ENCODE assay signal across 8 cellular contexts in genomic region chr1:153967109-153967999, GRCh38. TPM values are rescaled to one million over a fixed set of nuclear protein-coding genes. Genes with fewer than 3 reads are reported as not detected.
DNase-seq lines count a peak whose midpoint lies in the region; ATAC-seq and TF ChIP-seq lines count a peak whose summit lies in the region.

A gene with protein sequence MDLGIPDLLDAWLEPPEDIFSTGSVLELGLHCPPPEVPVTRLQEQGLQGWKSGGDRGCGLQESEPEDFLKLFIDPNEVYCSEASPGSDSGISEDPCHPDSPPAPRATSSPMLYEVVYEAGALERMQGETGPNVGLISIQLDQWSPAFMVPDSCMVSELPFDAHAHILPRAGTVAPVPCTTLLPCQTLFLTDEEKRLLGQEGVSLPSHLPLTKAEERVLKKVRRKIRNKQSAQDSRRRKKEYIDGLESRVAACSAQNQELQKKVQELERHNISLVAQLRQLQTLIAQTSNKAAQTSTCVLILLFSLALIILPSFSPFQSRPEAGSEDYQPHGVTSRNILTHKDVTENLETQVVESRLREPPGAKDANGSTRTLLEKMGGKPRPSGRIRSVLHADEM (plus strand): TSS chr1:153967902. CDS start chr1:153968526, 624 bp downstream.

- peak; percentile 92 for DNase-seq in AG20443 (ENCODE audit: low spot score)
- peak; percentile 97 for DNase-seq in NCI-H2227 treated with DMSO at 0.1 percent for 48 hours (lab: John Stamatoyannopoulos, UW)
- peak; percentile 92 for DNase-seq in WTC11 (ENCODE audit: low spot score)
- DNase-seq in central memory CD4-positive, alpha-beta T cell: peak; percentile 87
- peak; percentile 99 for DNase-seq in iris pigment epithelial cell (ENCODE audit: low read depth)
- DNase-seq in stimulated activated CD4-positive, alpha-beta T cell treated with anti-CD3 and anti-CD28 coated beads, Interleukin-12 subunit alpha, Interleukin-12 subunit beta, amount 100 ng/mL, for 24 hours (ENCODE audit: low read depth in 2 of 2): peak; percentile 68 to 76

- peaks cover 31% of the 10 kb centered on the region for H3K4me1 Mint-ChIP-seq in WTC11

- no peaks in the 10 kb centered on the region for H3K27me3 Mint-ChIP-seq in WTC11 (ENCODE audit: low read depth)

- peak within 1 kb of the TSS; percentile 80 for H3K4me3 Mint-ChIP-seq in WTC11

- H3K36me3 Mint-ChIP-seq in WTC11: peaks cover 9% of the 10 kb centered on the region

- POLR2A ChIA-PET in WTC11 (lab: Charles Lee): interaction anchor here (0.8 to 4.4 kb wide), 14 partner anchors 8 to 333 kb away, joined by 3 to 55 read pairs (median 7); partner anchors contain the start of genes CHTOP, CRTC2, DENND4B and GATAD2B

- no peak for TF ChIP-seq CTCF in WTC11 (IDR thresholded peaks at IDR 0.05)

- CTCF ChIA-PET in WTC11 (lab: Charles Lee): interaction anchor here (0.6 to 2.9 kb wide), 14 partner anchors 9 to 320 kb away, joined by 3 to 28 read pairs (median 4); partner anchors contain the start of genes CRTC2, DENND4B, GATAD2B and JTB

- peak within 1 kb of the TSS; percentile 98 for H3K27ac Mint-ChIP-seq in WTC11

- peaks cover 5% of the 10 kb centered on the region for H3K9me3 Mint-ChIP-seq in WTC11

- ATAC-seq in GM19023 (IDR thresholded peaks at IDR 0.05; ENCODE audit: unreplicated experiment): peak; percentile 71
- ATAC-seq in HG03196 (IDR thresholded peaks at IDR 0.05; ENCODE audit: unreplicated experiment): peak; percentile 68
- ATAC-seq in WTC11: peak; percentile 79

TF ChIP-seq in WTC11, 78 proteins besides CTCF, POLR2A, EP300 and RAD21 (continues in another document):
- peak; percentile 100 for TF ChIP-seq ZNF121 (CRISPR knock-in tag; IDR thresholded peaks at IDR 0.05)
- peak; percentile 37; the same call in 1 of the 2 replicates for TF ChIP-seq SMAD4 (CRISPR knock-in tag; IDR thresholded peaks at IDR 0.05)
- TF ChIP-seq SP1 (CRISPR knock-in tag; conservative IDR thresholded peaks at IDR 0.05): peak; percentile 73
- TF ChIP-seq, protein P1, sequence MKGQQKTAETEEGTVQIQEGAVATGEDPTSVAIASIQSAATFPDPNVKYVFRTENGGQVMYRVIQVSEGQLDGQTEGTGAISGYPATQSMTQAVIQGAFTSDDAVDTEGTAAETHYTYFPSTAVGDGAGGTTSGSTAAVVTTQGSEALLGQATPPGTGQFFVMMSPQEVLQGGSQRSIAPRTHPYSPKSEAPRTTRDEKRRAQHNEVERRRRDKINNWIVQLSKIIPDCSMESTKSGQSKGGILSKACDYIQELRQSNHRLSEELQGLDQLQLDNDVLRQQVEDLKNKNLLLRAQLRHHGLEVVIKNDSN (CRISPR knock-in tag; IDR thresholded peaks at IDR 0.05): peak; percentile 98
- TF ChIP-seq ZNF219 (CRISPR knock-in tag; IDR thresholded peaks at IDR 0.05; ENCODE audit: borderline replicate concordance): no peak
- peak; percentile 90 for TF ChIP-seq ETV6 (CRISPR knock-in tag; IDR thresholded peaks at IDR 0.05)
- 0 out of 2 replicates have a peak, but pooled peaks have one; percentile 63 for TF ChIP-seq E2F1 (CRISPR knock-in tag; IDR thresholded peaks at IDR 0.05)
- peak; percentile 49 for TF ChIP-seq NFE2L1 (CRISPR knock-in tag; IDR thresholded peaks at IDR 0.05)
- TF ChIP-seq, protein P2, sequence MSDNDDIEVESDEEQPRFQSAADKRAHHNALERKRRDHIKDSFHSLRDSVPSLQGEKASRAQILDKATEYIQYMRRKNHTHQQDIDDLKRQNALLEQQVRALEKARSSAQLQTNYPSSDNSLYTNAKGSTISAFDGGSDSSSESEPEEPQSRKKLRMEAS (CRISPR knock-in tag; IDR thresholded peaks at IDR 0.05): peak; percentile 92; the same call in 1 of the 2 replicates
- TF ChIP-seq TEAD1 (CRISPR knock-in tag; IDR thresholded peaks at IDR 0.05): peak; percentile 80; the same call in 1 of the 2 replicates
- TF ChIP-seq, protein P3, sequence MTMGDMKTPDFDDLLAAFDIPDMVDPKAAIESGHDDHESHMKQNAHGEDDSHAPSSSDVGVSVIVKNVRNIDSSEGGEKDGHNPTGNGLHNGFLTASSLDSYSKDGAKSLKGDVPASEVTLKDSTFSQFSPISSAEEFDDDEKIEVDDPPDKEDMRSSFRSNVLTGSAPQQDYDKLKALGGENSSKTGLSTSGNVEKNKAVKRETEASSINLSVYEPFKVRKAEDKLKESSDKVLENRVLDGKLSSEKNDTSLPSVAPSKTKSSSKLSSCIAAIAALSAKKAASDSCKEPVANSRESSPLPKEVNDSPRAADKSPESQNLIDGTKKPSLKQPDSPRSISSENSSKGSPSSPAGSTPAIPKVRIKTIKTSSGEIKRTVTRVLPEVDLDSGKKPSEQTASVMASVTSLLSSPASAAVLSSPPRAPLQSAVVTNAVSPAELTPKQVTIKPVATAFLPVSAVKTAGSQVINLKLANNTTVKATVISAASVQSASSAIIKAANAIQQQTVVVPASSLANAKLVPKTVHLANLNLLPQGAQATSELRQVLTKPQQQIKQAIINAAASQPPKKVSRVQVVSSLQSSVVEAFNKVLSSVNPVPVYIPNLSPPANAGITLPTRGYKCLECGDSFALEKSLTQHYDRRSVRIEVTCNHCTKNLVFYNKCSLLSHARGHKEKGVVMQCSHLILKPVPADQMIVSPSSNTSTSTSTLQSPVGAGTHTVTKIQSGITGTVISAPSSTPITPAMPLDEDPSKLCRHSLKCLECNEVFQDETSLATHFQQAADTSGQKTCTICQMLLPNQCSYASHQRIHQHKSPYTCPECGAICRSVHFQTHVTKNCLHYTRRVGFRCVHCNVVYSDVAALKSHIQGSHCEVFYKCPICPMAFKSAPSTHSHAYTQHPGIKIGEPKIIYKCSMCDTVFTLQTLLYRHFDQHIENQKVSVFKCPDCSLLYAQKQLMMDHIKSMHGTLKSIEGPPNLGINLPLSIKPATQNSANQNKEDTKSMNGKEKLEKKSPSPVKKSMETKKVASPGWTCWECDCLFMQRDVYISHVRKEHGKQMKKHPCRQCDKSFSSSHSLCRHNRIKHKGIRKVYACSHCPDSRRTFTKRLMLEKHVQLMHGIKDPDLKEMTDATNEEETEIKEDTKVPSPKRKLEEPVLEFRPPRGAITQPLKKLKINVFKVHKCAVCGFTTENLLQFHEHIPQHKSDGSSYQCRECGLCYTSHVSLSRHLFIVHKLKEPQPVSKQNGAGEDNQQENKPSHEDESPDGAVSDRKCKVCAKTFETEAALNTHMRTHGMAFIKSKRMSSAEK (CRISPR knock-in tag; IDR thresholded peaks at IDR 0.05; ENCODE audit: borderline replicate concordance): 0 out of 2 replicates have a peak, but pooled peaks have one; percentile 69
- no peak for TF ChIP-seq RORB (CRISPR knock-in tag; IDR thresholded peaks at IDR 0.05)
- TF ChIP-seq, protein P4, sequence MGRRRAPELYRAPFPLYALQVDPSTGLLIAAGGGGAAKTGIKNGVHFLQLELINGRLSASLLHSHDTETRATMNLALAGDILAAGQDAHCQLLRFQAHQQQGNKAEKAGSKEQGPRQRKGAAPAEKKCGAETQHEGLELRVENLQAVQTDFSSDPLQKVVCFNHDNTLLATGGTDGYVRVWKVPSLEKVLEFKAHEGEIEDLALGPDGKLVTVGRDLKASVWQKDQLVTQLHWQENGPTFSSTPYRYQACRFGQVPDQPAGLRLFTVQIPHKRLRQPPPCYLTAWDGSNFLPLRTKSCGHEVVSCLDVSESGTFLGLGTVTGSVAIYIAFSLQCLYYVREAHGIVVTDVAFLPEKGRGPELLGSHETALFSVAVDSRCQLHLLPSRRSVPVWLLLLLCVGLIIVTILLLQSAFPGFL (CRISPR knock-in tag; IDR thresholded peaks at IDR 0.05; ENCODE audit: borderline replicate concordance): 0 out of 2 replicates have a peak, but pooled peaks have one; percentile 77
- TF ChIP-seq TEAD4 (CRISPR knock-in tag; IDR thresholded peaks at IDR 0.05): no peak
- TF ChIP-seq, protein P5, sequence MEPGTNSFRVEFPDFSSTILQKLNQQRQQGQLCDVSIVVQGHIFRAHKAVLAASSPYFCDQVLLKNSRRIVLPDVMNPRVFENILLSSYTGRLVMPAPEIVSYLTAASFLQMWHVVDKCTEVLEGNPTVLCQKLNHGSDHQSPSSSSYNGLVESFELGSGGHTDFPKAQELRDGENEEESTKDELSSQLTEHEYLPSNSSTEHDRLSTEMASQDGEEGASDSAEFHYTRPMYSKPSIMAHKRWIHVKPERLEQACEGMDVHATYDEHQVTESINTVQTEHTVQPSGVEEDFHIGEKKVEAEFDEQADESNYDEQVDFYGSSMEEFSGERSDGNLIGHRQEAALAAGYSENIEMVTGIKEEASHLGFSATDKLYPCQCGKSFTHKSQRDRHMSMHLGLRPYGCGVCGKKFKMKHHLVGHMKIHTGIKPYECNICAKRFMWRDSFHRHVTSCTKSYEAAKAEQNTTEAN (CRISPR knock-in tag; IDR thresholded peaks at IDR 0.05): 0 out of 2 replicates have a peak, but pooled peaks have one; percentile 54
- TF ChIP-seq ATF1 (CRISPR knock-in tag; IDR thresholded peaks at IDR 0.05): no peak; the same call in 1 of the 2 replicates
- peak; percentile 96 for TF ChIP-seq NFYB (CRISPR knock-in tag; conservative IDR thresholded peaks at IDR 0.05; ENCODE audit: low read depth)
- TF ChIP-seq NR3C1 (CRISPR knock-in tag; conservative IDR thresholded peaks at IDR 0.05; ENCODE audit: low read depth): 0 out of 2 replicates have a peak, but pooled peaks have one; percentile 66
- TF ChIP-seq RELA (CRISPR knock-in tag; IDR thresholded peaks at IDR 0.05; ENCODE audit: borderline replicate concordance): peak; percentile 69; the same call in 1 of the 2 replicates
- no peak for TF ChIP-seq JUN (CRISPR knock-in tag; IDR thresholded peaks at IDR 0.05)
- no peak for TF ChIP-seq NR1H2 (CRISPR knock-in tag; IDR thresholded peaks at IDR 0.05)
- no peak for TF ChIP-seq HMGA2 (CRISPR knock-in tag; IDR thresholded peaks at IDR 0.05)
- peak; percentile 91 for TF ChIP-seq MYBL2 (CRISPR knock-in tag; IDR thresholded peaks at IDR 0.05)

RNA-seq across cellular contexts. Expression of the gene that starts here (rescaled TPM):
- total RNA-seq in WTC11 (2021): 33.1 to 35.2 TPM (median 34.6 TPM) in 3 replicates

Comparison
In these comparisons a context has a peak if more than half of its experiments do, and no peak if none do; other contexts are left out.
1. Peak in every context shown above with its lines: DNase-seq and ATAC-seq.